ENCODE assay signal across 18 cellular contexts in the genomic region with DNA sequence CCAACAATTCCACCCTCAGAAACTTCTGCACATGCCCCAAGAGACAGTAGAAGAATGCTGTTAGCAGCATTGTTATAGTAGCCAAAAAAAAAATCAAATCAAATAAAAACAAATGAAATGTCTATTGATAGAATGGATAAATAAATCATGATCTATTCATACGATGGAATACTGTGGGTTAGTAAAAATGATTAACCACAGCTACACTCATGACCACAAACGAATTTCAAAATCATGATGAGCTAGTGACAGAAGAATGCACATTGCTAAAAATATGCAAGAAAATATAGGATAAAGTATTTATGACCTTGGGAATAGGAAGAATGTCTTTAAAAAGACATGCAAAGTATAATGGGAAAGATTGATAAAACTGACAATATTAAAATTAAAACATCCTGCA. TPM values are rescaled to one million over a fixed set of nuclear protein-coding genes. Genes with fewer than 3 reads are reported as not detected.
DNase-seq lines count a peak whose midpoint lies in the region; ATAC-seq, FAIRE-seq and TF ChIP-seq lines count a peak whose summit lies in the region.
"Had no signal": no experiment of that assay in that cellular context is flagged by ENCODE, and none has a peak within 500 bp of the region (broad histone marks: within the 10 kb centered on the region; RNA-seq: fewer than 3 reads in every experiment).

No MANE protein-coding gene starts in this region.

- intact Hi-C loops in right cardiac atrium (cut with DNase I): no loop called here

- peaks cover 2% of the 10 kb centered on the region for H3K27me3 ChIP-seq in bronchial epithelial cell (ENCODE audit: control insufficient read depth, insufficient read depth, low read length)
- no peaks in the 10 kb centered on the region for H3K27me3 ChIP-seq in right cardiac atrium (ENCODE audit: control insufficient read depth, insufficient read depth)
- H3K27me3 ChIP-seq: BLaER1 treated with 17β-estradiol and CSF1 and Interleukin-3, amounts not matched to agents 10 nM and 100 nM had no signal

- no peak overlapping the region for H3K27ac ChIP-seq in right cardiac atrium (ENCODE audit: low read length)
- H3K27ac ChIP-seq: BLaER1 treated with 17β-estradiol and CSF1 and Interleukin-3, amounts not matched to agents 10 nM and 100 nM; parathyroid adenoma had no signal

- no peak for FAIRE-seq in bronchial epithelial cell (lab: Jason Lieb, UNC)
- no peak for FAIRE-seq in D721Med (lab: Jason Lieb, UNC)

- ATAC-seq in right cardiac atrium: no peak
- ATAC-seq: activated T-cell treated with anti-CD3 and anti-CD28 coated beads, Interleukin-2, amount 50 U/mL, for 4 hours; Panc1 had no signal

- DNase-seq in AG09309 (ENCODE audit: low read depth) (peak; percentile 87), HS-5 (ENCODE audit: low read depth) (peak; percentile 68), bronchial epithelial cell (ENCODE audit: low read depth) (peak; percentile 39), iris pigment epithelial cell (ENCODE audit: low read depth) (peak; percentile 77), NCI-H1092 (lab: John Stamatoyannopoulos, UW) (no peak), D721Med (ENCODE audit: insufficient read length, low spot score) (no peak), activated gamma-delta T cell treated with Interleukin-2 at 50 U/mL for 16 hours (no peak), right cardiac atrium (no peak)
- DNase-seq: activated CD4-positive, alpha-beta T cell treated with anti-CD3 and anti-CD28 coated beads, Interleukin-2, amount 50 U/mL, for 48 hours; activated naive CD8-positive, alpha-beta T cell treated with anti-CD3 and anti-CD28 coated beads, Interleukin-2, amount 10 ng/mL, durations not matched to agents 7 days and 5 days; activated T-cell treated with anti-CD3 and anti-CD28 coated beads, Interleukin-2, amount 50 U/mL, for 4 hours; NCI-H2081; NCI-H526 had no signal

- no peaks in the 10 kb centered on the region for H3K4me1 ChIP-seq in right cardiac atrium (ENCODE audit: control insufficient read depth, insufficient read depth, low read length)
- H3K4me1 ChIP-seq: BLaER1 treated with 17β-estradiol and CSF1 and Interleukin-3, amounts not matched to agents 10 nM and 100 nM; parathyroid adenoma had no signal

- TF ChIP-seq CTCF in AG09309 (IDR thresholded peaks at IDR 0.05; ENCODE audit: control insufficient read depth, insufficient read depth, low read depth, low read length, missing control alignments): no peak
- TF ChIP-seq CTCF in bronchial epithelial cell (IDR thresholded peaks at IDR 0.05; ENCODE audit: insufficient read depth, low read length, severe bottlenecking): no peak
- no peak for TF ChIP-seq CTCF in D721Med (IDR thresholded peaks at IDR 0.05; ENCODE audit: insufficient read depth, missing control alignments)

- no peaks in the 10 kb centered on the region for H3K9me3 ChIP-seq in right cardiac atrium (ENCODE audit: control insufficient read depth, low read length)

- H3K4me3 ChIP-seq in AG09309 (ENCODE audit: control insufficient read depth, low read depth, low read length) (no peak overlapping the region), bronchial epithelial cell (ENCODE audit: low read depth, low read length) (no peak overlapping the region), right cardiac atrium (ENCODE audit: low read length) (no peak overlapping the region)
- H3K4me3 ChIP-seq: BLaER1 treated with 17β-estradiol and CSF1 and Interleukin-3, amounts not matched to agents 10 nM and 100 nM had no signal

- WGBS in right cardiac atrium: 40% methylated on average over 2 of the region's 2 CpGs

- no peaks in the 10 kb centered on the region for H3K36me3 ChIP-seq in bronchial epithelial cell (ENCODE audit: control insufficient read depth, insufficient read depth, low read length)
- H3K36me3 ChIP-seq: BLaER1 treated with 17β-estradiol and CSF1 and Interleukin-3, amounts not matched to agents 10 nM and 100 nM had no signal

RNA-seq across cellular contexts. Expression of gene ACAN, which starts 57.5 kb away (rescaled TPM):
- total RNA-seq in bronchial epithelial cell: not detected in 2 replicates
- under 1 TPM; 0.14 to 0.23 (median 0.17) TPM for total RNA-seq in right cardiac atrium
- polyA plus RNA-seq in right cardiac atrium: 0.86 TPM
- total RNA-seq: activated naive CD8-positive, alpha-beta T cell treated with anti-CD3 and anti-CD28 coated beads, Interleukin-2, amount 10 ng/mL, durations not matched to agents 7 days and 5 days; activated T-cell treated with anti-CD3 and anti-CD28 coated beads, Interleukin-2, amount 50 U/mL, for 4 hours; endothelial cell of umbilical vein; subcutaneous adipose tissue had no signal
- polyA plus RNA-seq: endothelial cell of umbilical vein had no signal

Comparison
In these comparisons a context has a peak if more than half of its experiments do, and no peak if none do; other contexts are left out.
1. DNase-seq: peak in AG09309 (single experiment), HS-5 (single experiment), bronchial epithelial cell (single experiment) and iris pigment epithelial cell (single experiment); none in NCI-H1092 (single experiment), D721Med (single experiment), activated gamma-delta T cell treated with Interleukin-2 at 50 U/mL for 16 hours (single experiment) and right cardiac atrium (0 of 3).